In genomic region chr2:186726938-186727337, GRCh38 we compare ENCODE assay signal across 22 cellular contexts. TPM values are rescaled to one million over a fixed set of nuclear protein-coding genes. Genes with fewer than 3 reads are reported as not detected.
DNase-seq lines count a peak whose midpoint lies in the region; ATAC-seq and TF ChIP-seq lines count a peak whose summit lies in the region.
"Had no signal": no experiment of that assay in that cellular context is flagged by ENCODE, and none has a peak within 500 bp of the region (broad histone marks: within the 10 kb centered on the region; RNA-seq: fewer than 3 reads in every experiment).

No MANE protein-coding gene starts in this region.

- CTCF ChIA-PET in GM10248 (lab: Yijun Ruan, JAX), result no interaction called here

- no peak for ATAC-seq in HG03045 (IDR thresholded peaks at IDR 0.05; ENCODE audit: unreplicated experiment)
- ATAC-seq: activated naive CD4-positive, alpha-beta T cell treated with anti-CD3 and anti-CD28 coated beads, Interleukin-2, amount 50 U/mL, for 72 hours; activated T-cell treated with anti-CD3 and anti-CD28 coated beads, Interleukin-2, amount 50 U/mL, for 72 hours; left lung had no signal

- POLR2A ChIA-PET in GM10248 (lab: Yijun Ruan, JAX), result no interaction called here

- TF ChIP-seq CTCF in AG10803 (conservative IDR thresholded peaks at IDR 0.05; ENCODE audit: low read length) (no peak), GM10248 (IDR thresholded peaks at IDR 0.05; ENCODE audit: control extremely low read depth, extremely low read depth, low read depth, missing control alignments) (no peak)

- no peak overlapping the region for H3K4me3 ChIP-seq in AG10803 (ENCODE audit: low read length)
- H3K4me3 ChIP-seq: breast epithelium, left lung, PC-9, SJSA1, thoracic aorta had no signal

- peak; percentile 8 for DNase-seq in AG10803 (ENCODE audit: low read depth)
- peak; percentile 78 for DNase-seq in NCI-H2227 treated with DMSO at 0.1 percent for 48 hours (lab: John Stamatoyannopoulos, UW)
- peak in 2 of 61 donors; percentile 53 to 65 for DNase-seq in caudate nucleus (lab: John Stamatoyannopoulos, UW)
- DNase-seq in myocyte (ENCODE audit: low read depth), result peak; percentile 12
- DNase-seq in GM10248 (ENCODE audit: extremely low spot score), result no peak
- no peak for DNase-seq in T-helper 9 cell
- DNase-seq in SKM-1 treated with dmso at 0.1 percent for 144 hours (lab: John Stamatoyannopoulos, UW; ENCODE audit: unreplicated experiment), result no peak
- DNase-seq: activated CD4-positive, CD25-positive, alpha-beta regulatory T cell treated with anti-CD3 and anti-CD28 coated beads, Interleukin-2, amount 50 U/mL, for 72 hours; activated CD8-positive, alpha-beta memory T cell treated with anti-CD3 and anti-CD28 coated beads for 24 hours; activated T-cell treated with anti-CD3 and anti-CD28 coated beads, Interleukin-2, amount 50 U/mL, for 72 hours; CD8-positive, alpha-beta memory T cell; left lung; NCI-H1436; NCI-H2171; NCI-H748 treated with DMSO at 0.1 percent for 48 hours; PC-9 had no signal

- H3K27ac ChIP-seq in caudate nucleus (ENCODE audit: low read depth, low read length), result peak overlapping the region; percentile 85
- H3K27ac ChIP-seq: breast epithelium, epithelial cell of prostate, left lung, PC-9, SJSA1, thoracic aorta had no signal

RNA-seq across cellular contexts. Expression of gene FAM171B, which starts 33.1 kb away (rescaled TPM):
- total RNA-seq in myocyte, result 9.6 and 13.5 TPM in 2 replicates
- polyA plus RNA-seq in myocyte (2012), result 4.3 TPM

Comparison
In these comparisons a context has a peak if more than half of its experiments do, and no peak if none do; other contexts are left out.
1. DNase-seq: peak in AG10803 (single experiment), NCI-H2227 treated with DMSO at 0.1 percent for 48 hours (single experiment) and myocyte (single experiment); none in GM10248 (single experiment), T-helper 9 cell (single experiment) and SKM-1 treated with dmso at 0.1 percent for 144 hours (single experiment).